ENCODE assay signal across 8 cellular contexts in the genomic region with DNA sequence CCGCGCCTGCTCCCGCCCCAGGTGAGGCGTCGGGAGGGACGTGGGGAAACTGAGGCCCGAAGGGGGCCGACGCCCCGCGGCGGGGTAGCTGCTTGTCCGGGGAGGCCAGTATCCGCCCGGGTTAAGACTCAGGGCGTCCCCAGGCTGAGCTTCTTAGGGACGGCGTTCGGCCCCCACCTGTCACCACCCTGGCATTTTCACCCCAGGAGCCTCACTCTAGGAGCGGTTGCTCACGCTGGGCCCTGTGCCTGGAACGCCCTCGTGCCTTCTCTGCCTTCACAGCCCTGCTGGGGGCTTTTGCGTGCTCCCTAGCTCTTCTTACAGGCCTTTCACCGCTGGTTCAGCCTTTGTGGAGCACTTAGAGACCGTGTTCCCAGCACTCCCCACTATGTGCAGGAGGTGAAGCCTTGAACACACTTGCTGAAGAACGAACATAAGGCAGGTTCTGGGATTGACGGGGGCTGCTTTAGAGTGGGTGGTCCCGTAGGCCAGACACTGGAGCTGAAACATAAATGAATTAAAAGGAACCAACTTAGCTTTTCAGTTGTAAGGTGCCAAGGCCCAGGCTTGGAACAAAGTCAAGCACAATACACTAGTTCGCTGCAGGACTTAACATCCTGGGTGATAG. TPM values are rescaled to one million over a fixed set of nuclear protein-coding genes. Genes with fewer than 3 reads are reported as not detected.
DNase-seq lines count a peak whose midpoint lies in the region; ATAC-seq lines count a peak whose summit lies in the region.

No MANE protein-coding gene starts in this region.

- peaks cover 2% of the 10 kb centered on the region for H3K36me3 Mint-ChIP-seq in activated naive CD8-positive, alpha-beta T cell treated with anti-CD3 and anti-CD28 coated beads, Interleukin-2, amount 50 U/mL, for 24 hours (ENCODE audit: low read depth)

- peaks cover 57% of the 10 kb centered on the region for H3K4me1 Mint-ChIP-seq in activated naive CD8-positive, alpha-beta T cell treated with anti-CD3 and anti-CD28 coated beads, Interleukin-2, amount 50 U/mL, for 24 hours

- DNase-seq in NCI-H2227 (lab: John Stamatoyannopoulos, UW; ENCODE audit: unreplicated experiment) (peak; percentile 42), NCI-H2227 treated with DMSO at 0.1 percent for 48 hours (lab: John Stamatoyannopoulos, UW) (no peak), RPMI8226 (peak; percentile 32), left cardiac atrium (peak; percentile 61), pons (ENCODE audit: low spot score) (peak; percentile 49)
- peak; percentile 30 for DNase-seq in activated naive CD8-positive, alpha-beta T cell treated with anti-CD3 and anti-CD28 coated beads, Interleukin-2, amount 50 U/mL, for 24 hours

- intact Hi-C loops in left cardiac atrium (cut with DNase I): loop anchor here in 1 of 2 donors (10.0 kb wide), 1 partner anchor 195 kb away; no protein-coding TSS in a partner anchor

- ATAC-seq in HG03045 (IDR thresholded peaks at IDR 0.05; ENCODE audit: unreplicated experiment) (peak; percentile 17), left cardiac atrium (no peak), GM21786 (IDR thresholded peaks at IDR 0.05; ENCODE audit: unreplicated experiment) (no peak)
- ATAC-seq in activated naive CD8-positive, alpha-beta T cell treated with anti-CD3 and anti-CD28 coated beads, Interleukin-2, amount 50 U/mL, for 24 hours: peak; percentile 22

- no peaks in the 10 kb centered on the region for H3K9me3 Mint-ChIP-seq in activated naive CD8-positive, alpha-beta T cell treated with anti-CD3 and anti-CD28 coated beads, Interleukin-2, amount 50 U/mL, for 24 hours

- H3K27me3 Mint-ChIP-seq in activated naive CD8-positive, alpha-beta T cell treated with anti-CD3 and anti-CD28 coated beads, Interleukin-2, amount 50 U/mL, for 24 hours: no peaks in the 10 kb centered on the region

- peak overlapping the region; percentile 92 for H3K4me3 Mint-ChIP-seq in activated naive CD8-positive, alpha-beta T cell treated with anti-CD3 and anti-CD28 coated beads, Interleukin-2, amount 50 U/mL, for 24 hours

- H3K27ac Mint-ChIP-seq in activated naive CD8-positive, alpha-beta T cell treated with anti-CD3 and anti-CD28 coated beads, Interleukin-2, amount 50 U/mL, for 24 hours: peak overlapping the region; percentile 88

RNA-seq across cellular contexts. Expression of a gene that starts 0.6 kb away (rescaled TPM):
- total RNA-seq in left cardiac atrium: 1 to 10 TPM; 5.9 to 6.4 TPM

RNA-seq across cellular contexts. Expression of a gene that starts 15.2 kb away (rescaled TPM):
- total RNA-seq in left cardiac atrium: 10 to 100 TPM; 10.8 to 15.3 TPM

RNA-seq across cellular contexts. Expression of a gene that starts 42.5 kb away (rescaled TPM):
- total RNA-seq in left cardiac atrium: 10 to 100 TPM; 30.0 to 31.9 TPM

RNA-seq across cellular contexts. Expression of a gene that starts 42.6 kb away (rescaled TPM):
- 10 to 100 TPM; 20.9 to 29.6 TPM for total RNA-seq in left cardiac atrium

Comparison
In these comparisons a context has a peak if more than half of its experiments do, and no peak if none do; other contexts are left out.
1. ATAC-seq: peak in HG03045 (single experiment) and activated naive CD8-positive, alpha-beta T cell treated with anti-CD3 and anti-CD28 coated beads, Interleukin-2, amount 50 U/mL, for 24 hours (single experiment); none in left cardiac atrium (0 of 2) and GM21786 (single experiment).